8 cellular contexts compared by ENCODE assay signal in the genomic region with DNA sequence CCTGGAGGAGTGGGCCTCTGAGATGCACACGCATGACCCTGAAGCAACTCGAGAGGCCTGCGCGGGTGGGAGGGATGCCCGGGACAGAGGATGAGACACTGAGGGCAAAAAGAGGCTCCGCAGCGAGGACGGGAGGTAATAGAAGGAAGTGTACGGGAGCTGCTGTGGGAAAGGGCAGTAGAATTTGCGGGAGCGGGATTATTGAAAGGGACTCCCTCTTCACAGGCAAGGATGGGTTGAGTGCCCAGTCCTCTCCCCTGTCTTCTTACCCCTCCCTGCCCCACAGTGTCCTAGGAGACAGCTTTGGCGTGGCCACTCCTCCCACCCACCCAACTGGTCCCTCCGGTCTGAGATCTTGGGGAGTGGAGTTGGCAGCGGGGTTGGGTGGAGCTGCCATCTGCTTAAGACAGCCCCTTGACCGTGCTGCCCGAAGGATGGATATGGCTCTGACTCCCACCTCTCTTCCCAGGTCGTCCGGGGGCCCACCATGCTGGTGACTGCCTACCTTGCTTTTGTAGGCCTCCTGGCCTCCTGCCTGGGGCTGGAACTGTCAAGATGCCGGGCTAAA. TPM values are rescaled to one million over a fixed set of nuclear protein-coding genes. Genes with fewer than 3 reads are reported as not detected.
A peak's percentile ranks its signal among the peaks of the same experiment; 100 is the strongest.
DNase-seq lines count a peak whose midpoint lies in the region; ATAC-seq lines count a peak whose summit lies in the region.

No MANE protein-coding gene starts in this region.

- peak overlapping the region; percentile 94 to 99 for H3K27ac Mint-ChIP-seq in activated naive CD4-positive, alpha-beta T cell treated with anti-CD3 and anti-CD28 coated beads, Interleukin-2, amount 50 U/mL, for 72 hours

- H3K9me3 Mint-ChIP-seq in activated naive CD4-positive, alpha-beta T cell treated with anti-CD3 and anti-CD28 coated beads, Interleukin-2, amount 50 U/mL, for 72 hours, result no peaks in the 10 kb centered on the region

- H3K4me2 ChIP-seq in BLaER1, result peak overlapping the region; percentile 98

- H4K20me1 ChIP-seq in BLaER1, result no peaks in the 10 kb centered on the region

- H3K36me3 ChIP-seq in BLaER1, result peaks cover 24% of the 10 kb centered on the region
- peaks cover 12 to 24% (median 19%) of the 10 kb centered on the region in 3 donors for H3K36me3 ChIP-seq in skeletal muscle tissue (ENCODE audit: control insufficient read depth in 3 of 3, insufficient read depth in 3 of 3, low read length in 3 of 3)

- peaks cover 8 to 20% of the 10 kb centered on the region in 2 donors for H3K36me3 Mint-ChIP-seq in activated naive CD4-positive, alpha-beta T cell treated with anti-CD3 and anti-CD28 coated beads, Interleukin-2, amount 50 U/mL, for 72 hours

- H3K4me1 ChIP-seq in BLaER1 (peaks cover 52% of the 10 kb centered on the region), skeletal muscle tissue (ENCODE audit: control insufficient read depth in 3 of 3, insufficient read depth in 3 of 3, low read length in 3 of 3) (peaks cover 23 to 35% (median 27%) of the 10 kb centered on the region in 3 donors)

- no peak for DNase-seq in activated naive CD4-positive, alpha-beta T cell treated with anti-CD3 and anti-CD28 coated beads, Interleukin-2, amount 50 U/mL, for 72 hours (ENCODE audit: low spot score in 2 of 2)
- peak; percentile 49 for DNase-seq in hepatic stellate cell (ENCODE audit: low spot score)
- no peak for DNase-seq in activated gamma-delta T cell (lab: John Stamatoyannopoulos, UW)

- ATAC-seq in HG03196 (IDR thresholded peaks at IDR 0.05; ENCODE audit: unreplicated experiment) (peak; percentile 8), GM19397 (IDR thresholded peaks at IDR 0.05; ENCODE audit: unreplicated experiment) (no peak), GM19455 (IDR thresholded peaks at IDR 0.05; ENCODE audit: unreplicated experiment) (no peak)
- ATAC-seq in activated naive CD4-positive, alpha-beta T cell treated with anti-CD3 and anti-CD28 coated beads, Interleukin-2, amount 50 U/mL, for 72 hours, result peak; percentile 14 to 21

- H3K4me3 ChIP-seq in BLaER1 (peak overlapping the region; percentile 90), skeletal muscle tissue (ENCODE audit: low read length in 3 of 3) (peak overlapping the region; percentile 91 to 95 (median 95))

- H3K9me3 ChIP-seq in BLaER1 (no peaks in the 10 kb centered on the region), skeletal muscle tissue (ENCODE audit: control insufficient read depth in 3 of 3, low read length in 3 of 3) (no peaks in the 10 kb centered on the region)

- H3K9ac ChIP-seq in BLaER1 (peak overlapping the region; percentile 85), skeletal muscle tissue (ENCODE audit: low read depth in 1 of 3, low read length in 3 of 3) (peak overlapping the region; percentile 83 to 92 (median 91))

- H3K27me3 ChIP-seq in BLaER1 (no peaks in the 10 kb centered on the region), skeletal muscle tissue (ENCODE audit: control insufficient read depth in 3 of 3, insufficient read depth in 3 of 3, low read length in 3 of 3) (no peaks in the 10 kb centered on the region)

- H3K27ac ChIP-seq in BLaER1 (peak overlapping the region; percentile 82), skeletal muscle tissue (ENCODE audit: low read depth, low read length) (peak overlapping the region; percentile 85)

RNA-seq across cellular contexts. Expression of gene ESPL1, which starts 15.7 kb away (rescaled TPM):
- 10 to 100 TPM; 32.8 to 76.3 TPM for total RNA-seq in activated naive CD4-positive, alpha-beta T cell treated with anti-CD3 and anti-CD28 coated beads, Interleukin-2, amount 50 U/mL, for 72 hours
- 2.6 TPM for total RNA-seq in skeletal muscle tissue

RNA-seq across cellular contexts. Expression of gene RARG, which starts 20.4 kb away (rescaled TPM):
- total RNA-seq in activated naive CD4-positive, alpha-beta T cell treated with anti-CD3 and anti-CD28 coated beads, Interleukin-2, amount 50 U/mL, for 72 hours, result 10 to 100 TPM; 15.5 to 23.5 TPM
- 12.5 TPM for total RNA-seq in skeletal muscle tissue

RNA-seq across cellular contexts. Expression of gene PFDN5, which starts 42.9 kb away (rescaled TPM):
- 100 to 1,000 TPM; 334 to 355 TPM for total RNA-seq in activated naive CD4-positive, alpha-beta T cell treated with anti-CD3 and anti-CD28 coated beads, Interleukin-2, amount 50 U/mL, for 72 hours
- 686 TPM for total RNA-seq in skeletal muscle tissue

RNA-seq across cellular contexts. Expression of gene ITGB7, which starts 45.4 kb away (rescaled TPM):
- total RNA-seq in activated naive CD4-positive, alpha-beta T cell treated with anti-CD3 and anti-CD28 coated beads, Interleukin-2, amount 50 U/mL, for 72 hours, result 10 to 100 TPM; 71.4 to 76.3 TPM
- total RNA-seq in skeletal muscle tissue, result 1.6 TPM

RNA-seq across cellular contexts. Expression of gene MYG1, which starts 47.1 kb away (rescaled TPM):
- total RNA-seq in activated naive CD4-positive, alpha-beta T cell treated with anti-CD3 and anti-CD28 coated beads, Interleukin-2, amount 50 U/mL, for 72 hours, result 10 to 100 TPM; 63.8 to 91.5 TPM
- 50.1 TPM for total RNA-seq in skeletal muscle tissue

Comparison
In these comparisons a context has a peak if more than half of its experiments do, and no peak if none do; other contexts are left out.
1. ATAC-seq: peak in HG03196 (single experiment) and activated naive CD4-positive, alpha-beta T cell treated with anti-CD3 and anti-CD28 coated beads, Interleukin-2, amount 50 U/mL, for 72 hours (2 of 2); none in GM19397 (single experiment) and GM19455 (single experiment).